ENCODE assay signal across 11 cellular contexts in the genomic region with DNA sequence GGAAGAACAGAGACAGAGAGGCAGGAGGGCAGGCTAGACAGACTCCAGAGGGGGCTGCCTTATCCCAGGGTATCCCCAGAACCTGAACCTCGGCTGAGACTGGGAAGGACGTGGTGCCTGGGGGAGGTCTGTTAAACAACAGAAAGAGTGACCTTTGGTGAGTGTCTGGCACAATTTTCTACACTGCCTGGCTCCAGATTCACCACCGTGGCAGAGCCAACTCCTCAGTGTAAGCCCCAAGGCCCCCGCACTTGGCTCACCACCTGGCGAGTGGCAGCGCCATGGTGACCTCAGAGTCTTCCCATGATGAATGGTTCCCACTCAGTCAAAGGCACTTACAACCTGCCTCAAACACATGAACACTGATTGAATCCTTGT. TPM values are rescaled to one million over a fixed set of nuclear protein-coding genes. Genes with fewer than 3 reads are reported as not detected.
"Had no signal": no experiment of that assay in that cellular context is flagged by ENCODE, and none has a peak within 500 bp of the region (broad histone marks: within the 10 kb centered on the region; RNA-seq: fewer than 3 reads in every experiment).

No MANE protein-coding gene starts in this region.

- ATAC-seq: gastrocnemius medialis; naive thymus-derived CD8-positive, alpha-beta T cell had no signal

- H3K27me3 ChIP-seq: cardiac muscle cell, gastrocnemius medialis, stomach, testis had no signal

- DNase-seq: activated CD4-positive, alpha-beta T cell treated with anti-CD3 and anti-CD28 coated beads, Interleukin-2, amount 10 ng/mL, durations not matched to agents 7 days and 5 days; activated naive CD4-positive, alpha-beta T cell treated with anti-CD3 and anti-CD28 coated beads, Interleukin-2, amount 50 U/mL, for 16 hours; erythroblast; gastrocnemius medialis; mammary epithelial cell; naive thymus-derived CD8-positive, alpha-beta T cell; small intestine; stomach; testis had no signal

- H3K9me3 ChIP-seq: gastrocnemius medialis, stomach, testis had no signal

- H3K4me1 ChIP-seq: gastrocnemius medialis, testis had no signal

- H3K27ac ChIP-seq: cardiac muscle cell, gastrocnemius medialis, stomach, testis had no signal

- H3K4me3 ChIP-seq: cardiac muscle cell, gastrocnemius medialis, stomach, testis had no signal

RNA-seq across cellular contexts. Expression of a gene that starts 6.5 kb away (rescaled TPM):
- total RNA-seq: activated CD4-positive, alpha-beta T cell treated with anti-CD3 and anti-CD28 coated beads, Interleukin-2, amount 10 ng/mL, durations not matched to agents 7 days and 5 days; activated T-helper 2 cell treated with anti-CD3 and anti-CD28 coated beads, Interferon-gamma antibody, Interleukin-2, Interleukin-4, amounts not matched to agents 10 μg/mL and 5 μg/mL and 100 μg/mL, durations not matched to agents 14 hours and 24 hours and 36 hours; cardiac muscle cell; mammary epithelial cell; naive thymus-derived CD8-positive, alpha-beta T cell had no signal
- polyA plus RNA-seq: mammary epithelial cell; naive thymus-derived CD8-positive, alpha-beta T cell had no signal
